18 cellular contexts compared by ENCODE assay signal in the genomic region with DNA sequence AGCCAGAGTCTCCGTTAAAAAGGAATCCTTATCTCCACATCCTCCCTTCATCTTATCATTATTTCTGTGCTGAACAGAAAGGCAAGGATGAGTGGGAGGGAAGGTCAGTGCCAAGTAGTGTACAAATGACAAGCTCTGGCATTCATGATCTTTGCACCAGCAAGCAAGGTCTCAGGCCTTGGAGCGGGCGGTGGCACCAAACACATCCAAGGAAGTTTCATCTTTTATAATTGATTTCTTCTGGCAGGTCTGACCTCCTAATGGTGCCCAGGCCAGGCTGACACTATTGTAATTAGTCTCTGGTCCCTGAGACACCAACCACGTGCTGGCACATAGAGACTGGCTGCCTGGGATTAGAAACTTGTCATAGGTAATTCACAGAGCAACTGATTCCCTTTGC.
"Had no signal": no experiment of that assay in that cellular context is flagged by ENCODE, and none has a peak within 500 bp of the region (broad histone marks: within the 10 kb centered on the region; RNA-seq: fewer than 3 reads in every experiment).

No MANE protein-coding gene starts in this region.

- DNase-seq: Karpas-422, KG1, MG63, NCI-H1092, NCI-H1105 treated with DMSO at 0.1 percent for 48 hours, NCI-H1417 treated with DMSO at 0.1 percent for 48 hours, NCI-H146, NCI-H1694 treated with DMSO at 0.1 percent for 48 hours, NCI-H1930, NCI-H2081, NCI-H2107, NCI-H2227 treated with DMSO at 0.1 percent for 48 hours, NCI-H524, NCI-H526 treated with DMSO at 0.1 percent for 48 hours, NCI-H774, PC-3, SHP77 had no signal

- H3K27me3 ChIP-seq: MG63 had no signal

- H3K36me3 ChIP-seq: MG63 had no signal

- H3K27ac ChIP-seq: RWPE1 had no signal

- H3K4me3 ChIP-seq: MG63 had no signal

- H3K9me3 ChIP-seq: MG63 had no signal
